Comparison of ENCODE assay signal across 11 cellular contexts in genomic region chr2:134897932-134898331, GRCh38. TPM values are rescaled to one million over a fixed set of nuclear protein-coding genes. Genes with fewer than 3 reads are reported as not detected.
DNase-seq lines count a peak whose midpoint lies in the region; ATAC-seq and TF ChIP-seq lines count a peak whose summit lies in the region.
"Had no signal": no experiment of that assay in that cellular context is flagged by ENCODE, and none has a peak within 500 bp of the region (broad histone marks: within the 10 kb centered on the region; RNA-seq: fewer than 3 reads in every experiment).

No MANE protein-coding gene starts in this region.

- H3K9me3 ChIP-seq in SU-DHL-6 (ENCODE audit: insufficient read depth, low read length) = no peaks in the 10 kb centered on the region
- H3K9me3 ChIP-seq: suprapubic skin had no signal

- no peaks in the 10 kb centered on the region for H3K79me2 ChIP-seq in SU-DHL-6 (ENCODE audit: insufficient read depth, low read length)

- H3K4me3 ChIP-seq in AG10803 (ENCODE audit: low read length) (no peak overlapping the region), SU-DHL-6 (ENCODE audit: insufficient read depth, low read length, poor library complexity, severe bottlenecking) (no peak overlapping the region), kidney epithelial cell (ENCODE audit: low read depth, low read length) (no peak overlapping the region)
- H3K4me3 ChIP-seq: suprapubic skin had no signal

- in situ Hi-C loops in GM13976 (cut with MboI; ENCODE audit: low sequenced_read_pairs, unreplicated experiment) = loop anchor here (5.0 kb wide), 1 partner anchor 436 kb away; no protein-coding TSS in a partner anchor

- H3K36me3 ChIP-seq in SU-DHL-6 (ENCODE audit: low read length) = no peaks in the 10 kb centered on the region
- H3K36me3 ChIP-seq in kidney epithelial cell (ENCODE audit: control insufficient read depth, insufficient read depth, low read length) = no peaks in the 10 kb centered on the region
- H3K36me3 ChIP-seq: suprapubic skin had no signal

- ATAC-seq in stimulated activated naive CD8-positive, alpha-beta T cell treated with anti-CD3 and anti-CD28 coated beads, Interleukin-15, Interleukin-2, amounts not matched to agents 100 U/mL and 50 U/mL, for 24 hours = no peak
- ATAC-seq in HG03469 (IDR thresholded peaks at IDR 0.05; ENCODE audit: unreplicated experiment) = no peak
- ATAC-seq: sciatic nerve had no signal

- H3F3A ChIP-seq in SU-DHL-6 (ENCODE audit: insufficient read depth) = no peaks in the 10 kb centered on the region

- H3K27me3 ChIP-seq in SU-DHL-6 (ENCODE audit: low read length) (no peaks in the 10 kb centered on the region), kidney epithelial cell (ENCODE audit: control insufficient read depth, insufficient read depth, low read length) (no peaks in the 10 kb centered on the region)
- H3K27me3 ChIP-seq: suprapubic skin had no signal

- TF ChIP-seq CTCF in AG10803 (conservative IDR thresholded peaks at IDR 0.05; ENCODE audit: low read length) (peak; percentile 43), GM13976 (IDR thresholded peaks at IDR 0.05; ENCODE audit: borderline replicate concordance, control extremely low read depth, extremely low read depth, insufficient read depth, missing control alignments) (no peak), SU-DHL-6 (IDR thresholded peaks at IDR 0.05; ENCODE audit: insufficient read depth, low read length, poor library complexity, severe bottlenecking) (peak; percentile 36), kidney epithelial cell (IDR thresholded peaks at IDR 0.05; ENCODE audit: insufficient read depth, low read length, poor library complexity, severe bottlenecking) (peak; percentile 31)

- no peaks in the 10 kb centered on the region for H4K20me1 ChIP-seq in SU-DHL-6 (ENCODE audit: low read depth, low read length)

- no peak overlapping the region for H3K4me2 ChIP-seq in SU-DHL-6 (ENCODE audit: low read depth, low read length, poor library complexity, severe bottlenecking)

- no peaks in the 10 kb centered on the region for H3K9me2 ChIP-seq in SU-DHL-6 (replicated peaks; ENCODE audit: insufficient read depth, low read length)

- no peak overlapping the region for H3K27ac ChIP-seq in SU-DHL-6 (ENCODE audit: low read depth, low read length)
- H3K27ac ChIP-seq: suprapubic skin had no signal

- DNase-seq in AG10803 (ENCODE audit: low read depth) (peak; percentile 7), GM13976 (ENCODE audit: low spot score) (peak; percentile 22), kidney epithelial cell (ENCODE audit: low read depth) (no peak), AG08396 (ENCODE audit: low spot score) (no peak)
- DNase-seq in stimulated activated naive CD8-positive, alpha-beta T cell treated with anti-CD3 and anti-CD28 coated beads, Interleukin-15, Interleukin-2, amounts not matched to agents 100 U/mL and 50 U/mL, for 24 hours = no peak
- DNase-seq in activated CD4-positive, CD25-positive, alpha-beta regulatory T cell treated with anti-CD3 and anti-CD28 coated beads, Interleukin-2, amount 50 U/mL, for 72 hours = no peak

- H2AFZ ChIP-seq in SU-DHL-6 (ENCODE audit: low read depth, low read length, severe bottlenecking) = no peak overlapping the region

- no peak overlapping the region for H3K9ac ChIP-seq in SU-DHL-6 (ENCODE audit: low read length)

RNA-seq across cellular contexts. Expression of gene CCNT2, which starts 20.7 kb away (rescaled TPM):
- 16.8 and 19.2 TPM in 2 replicates for total RNA-seq in kidney epithelial cell

RNA-seq across cellular contexts. Expression of gene ACMSD, which starts 59.5 kb away (rescaled TPM):
- not detected in 2 replicates for total RNA-seq in kidney epithelial cell
- total RNA-seq: fibroblast of lung, sciatic nerve had no signal

Comparison
In these comparisons a context has a peak if more than half of its experiments do, and no peak if none do; other contexts are left out.
1. DNase-seq: peak in AG10803 (single experiment) and GM13976 (single experiment); none in kidney epithelial cell (single experiment), AG08396 (single experiment), stimulated activated naive CD8-positive, alpha-beta T cell treated with anti-CD3 and anti-CD28 coated beads, Interleukin-15, Interleukin-2, amounts not matched to agents 100 U/mL and 50 U/mL, for 24 hours (single experiment) and activated CD4-positive, CD25-positive, alpha-beta regulatory T cell treated with anti-CD3 and anti-CD28 coated beads, Interleukin-2, amount 50 U/mL, for 72 hours (single experiment).